ENCODE assay signal across 2 cellular contexts in the genomic region with DNA sequence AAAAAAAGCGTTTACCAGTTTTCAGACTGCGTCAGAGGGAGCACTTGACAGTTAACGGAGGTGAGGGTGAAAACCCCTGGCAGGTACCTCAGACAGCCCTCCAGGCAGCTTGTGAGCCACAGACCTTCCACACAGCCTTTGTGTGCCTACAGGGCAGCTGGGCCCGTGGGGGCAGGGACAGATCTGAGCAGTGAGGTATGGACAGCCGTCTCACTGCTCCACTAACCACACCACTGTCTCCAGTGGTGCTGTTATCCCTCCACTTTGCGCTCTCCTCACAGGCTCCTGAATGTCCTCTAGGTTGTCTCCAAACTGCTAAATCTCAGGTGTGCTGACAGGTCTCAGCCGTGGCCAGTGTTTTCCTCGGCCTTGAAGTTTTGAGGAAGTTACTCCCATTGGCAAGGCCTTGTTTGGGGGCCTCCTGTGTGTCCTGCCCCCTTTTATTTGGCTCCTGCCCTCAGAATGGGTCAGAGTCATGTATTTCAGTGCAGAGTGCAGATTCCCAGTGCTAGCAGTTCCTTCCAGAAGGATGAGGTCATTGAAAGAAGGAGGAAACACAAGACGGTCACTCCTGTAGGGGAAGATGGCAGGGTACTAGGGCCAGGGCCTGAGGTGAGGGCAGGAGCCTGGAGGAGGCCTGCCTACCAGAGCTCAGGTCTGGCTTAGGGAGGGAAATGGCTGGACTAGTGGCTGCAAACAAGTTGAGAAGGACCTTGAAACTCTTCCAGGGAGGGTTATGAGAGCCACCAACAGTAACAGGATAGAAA.
TF ChIP-seq lines count a peak whose summit lies in the region.

No MANE protein-coding gene starts in this region.

TF ChIP-seq in HepG2, 621 proteins besides CTCF, POLR2A, EP300 and RAD21:
- no peak for TF ChIP-seq AGO1 (IDR thresholded peaks at IDR 0.05; ENCODE audit: low read depth, low read length, poor library complexity, severe bottlenecking)
- TF ChIP-seq RBM22 (optimal IDR thresholded peaks at IDR 0.05; ENCODE audit: low read length), result peak; percentile 23
- peak; percentile 46; the same call in 1 of the 2 replicates for TF ChIP-seq ATF7 (IDR thresholded peaks at IDR 0.05)
- no peak for TF ChIP-seq ATF7 (CRISPR knock-in tag; IDR thresholded peaks at IDR 0.05)
- TF ChIP-seq PHF21A (CRISPR knock-in tag; IDR thresholded peaks at IDR 0.05), result no peak

TF ChIP-seq in SK-N-SH, 30 proteins besides CTCF, POLR2A, EP300 and RAD21:
- no peak for TF ChIP-seq NRF1 (IDR thresholded peaks at IDR 0.05; ENCODE audit: low read depth, low read length)
- no peak for TF ChIP-seq FOSL2 (IDR thresholded peaks at IDR 0.05; ENCODE audit: borderline replicate concordance, low read depth)
- no peak for TF ChIP-seq GATA2 (CRISPR knock-in tag; IDR thresholded peaks at IDR 0.05)
- no peak for TF ChIP-seq FOXM1 (IDR thresholded peaks at IDR 0.05; ENCODE audit: low read depth)
- no peak for TF ChIP-seq JUND (IDR thresholded peaks at IDR 0.05)
- TF ChIP-seq, protein P1, sequence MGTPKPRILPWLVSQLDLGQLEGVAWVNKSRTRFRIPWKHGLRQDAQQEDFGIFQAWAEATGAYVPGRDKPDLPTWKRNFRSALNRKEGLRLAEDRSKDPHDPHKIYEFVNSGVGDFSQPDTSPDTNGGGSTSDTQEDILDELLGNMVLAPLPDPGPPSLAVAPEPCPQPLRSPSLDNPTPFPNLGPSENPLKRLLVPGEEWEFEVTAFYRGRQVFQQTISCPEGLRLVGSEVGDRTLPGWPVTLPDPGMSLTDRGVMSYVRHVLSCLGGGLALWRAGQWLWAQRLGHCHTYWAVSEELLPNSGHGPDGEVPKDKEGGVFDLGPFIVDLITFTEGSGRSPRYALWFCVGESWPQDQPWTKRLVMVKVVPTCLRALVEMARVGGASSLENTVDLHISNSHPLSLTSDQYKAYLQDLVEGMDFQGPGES (IDR thresholded peaks at IDR 0.05; ENCODE audit: low read depth, low read length), result no peak
- TF ChIP-seq, protein P2, sequence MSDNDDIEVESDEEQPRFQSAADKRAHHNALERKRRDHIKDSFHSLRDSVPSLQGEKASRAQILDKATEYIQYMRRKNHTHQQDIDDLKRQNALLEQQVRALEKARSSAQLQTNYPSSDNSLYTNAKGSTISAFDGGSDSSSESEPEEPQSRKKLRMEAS (IDR thresholded peaks at IDR 0.05; ENCODE audit: low read depth), result no peak
- TF ChIP-seq, protein P3, sequence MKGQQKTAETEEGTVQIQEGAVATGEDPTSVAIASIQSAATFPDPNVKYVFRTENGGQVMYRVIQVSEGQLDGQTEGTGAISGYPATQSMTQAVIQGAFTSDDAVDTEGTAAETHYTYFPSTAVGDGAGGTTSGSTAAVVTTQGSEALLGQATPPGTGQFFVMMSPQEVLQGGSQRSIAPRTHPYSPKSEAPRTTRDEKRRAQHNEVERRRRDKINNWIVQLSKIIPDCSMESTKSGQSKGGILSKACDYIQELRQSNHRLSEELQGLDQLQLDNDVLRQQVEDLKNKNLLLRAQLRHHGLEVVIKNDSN (IDR thresholded peaks at IDR 0.05; ENCODE audit: borderline replicate concordance, low read depth), result no peak
- no peak for TF ChIP-seq TCF12 (IDR thresholded peaks at IDR 0.05)
- no peak for TF ChIP-seq MXI1 (IDR thresholded peaks at IDR 0.05; ENCODE audit: low read depth, low read length)
